Comparison of ENCODE assay signal across 8 cellular contexts in the genomic region with DNA sequence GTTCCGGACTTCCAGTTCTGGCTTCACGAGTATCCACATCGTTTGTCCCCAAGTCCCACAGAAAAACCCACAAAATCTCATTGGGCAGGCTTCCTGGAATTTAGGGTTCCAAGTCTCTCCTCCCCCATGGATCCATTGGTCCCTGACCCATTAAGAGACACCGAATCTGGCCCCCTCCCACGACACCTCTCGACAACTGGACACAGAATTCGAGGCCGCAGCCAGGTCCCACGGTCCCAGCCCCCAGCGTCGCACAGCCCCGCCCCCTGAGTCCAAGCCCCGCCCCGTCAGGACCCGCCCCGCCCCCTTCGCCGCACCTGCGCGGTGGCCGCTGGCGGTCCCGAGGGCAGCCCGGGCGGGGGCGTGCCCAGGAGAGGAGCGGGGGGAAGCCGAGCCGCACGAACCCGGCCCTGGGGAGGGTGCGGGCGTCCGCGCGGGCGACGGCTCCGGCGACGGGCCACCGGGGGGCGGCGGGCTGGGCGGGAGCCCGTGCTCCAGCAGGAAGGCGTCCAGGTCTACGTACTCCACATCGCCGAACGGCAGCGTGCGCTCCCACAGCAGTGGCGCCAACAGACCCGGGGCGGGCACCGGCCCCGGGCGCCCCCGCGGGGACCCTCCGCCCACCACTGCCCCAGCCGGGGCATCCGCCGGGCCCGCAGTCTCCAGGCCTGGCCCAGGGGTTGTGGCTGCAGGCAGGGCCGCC. TPM values are rescaled to one million over a fixed set of nuclear protein-coding genes. Genes with fewer than 3 reads are reported as not detected.
A peak's percentile ranks its signal among the peaks of the same experiment; 100 is the strongest.
DNase-seq lines count a peak whose midpoint lies in the region; ATAC-seq and TF ChIP-seq lines count a peak whose summit lies in the region.

No MANE protein-coding gene starts in this region.

- DNase-seq in COR-L47 (lab: John Stamatoyannopoulos, UW) (peak; percentile 57), HT-29 (ENCODE audit: low spot score) (peak; percentile 73), right atrium auricular region (ENCODE audit: low spot score) (no peak), retina (peak; percentile 60)
- DNase-seq in activated naive CD8-positive, alpha-beta T cell treated with anti-CD3 and anti-CD28 coated beads, Interleukin-2, amount 10 ng/mL, durations not matched to agents 7 days and 5 days = peak; percentile 87

- peaks cover 7% of the 10 kb centered on the region for H3K36me3 Mint-ChIP-seq in activated naive CD8-positive, alpha-beta T cell treated with anti-CD3 and anti-CD28 coated beads, Interleukin-2, amount 10 ng/mL, durations not matched to agents 7 days and 5 days

- TF ChIP-seq CTCF in right atrium auricular region (IDR thresholded peaks at IDR 0.05) = no peak

- peaks cover 0 to 70% of the 10 kb centered on the region in 2 donors for H3K4me1 ChIP-seq in right atrium auricular region

- peak overlapping the region; percentile 49 to 78 for H3K4me3 ChIP-seq in right atrium auricular region

- no peaks in the 10 kb centered on the region for H3K27me3 ChIP-seq in right atrium auricular region

- POLR2A ChIA-PET in activated naive CD8-positive, alpha-beta T cell treated with anti-CD3 and anti-CD28 coated beads, Interleukin-2, amount 10 ng/mL, durations not matched to agents 7 days and 5 days (lab: Charles Lee) = interaction anchor here (1.5 to 3.6 kb wide), 6 partner anchors 8 to 78 kb away, joined by 4 to 37 read pairs (median 11); partner anchors contain the start of genes CA11, RPL18 and SPHK2

- H3K27ac ChIP-seq in right atrium auricular region = peak overlapping the region; percentile 97 to 98

- H3K27ac Mint-ChIP-seq in activated naive CD8-positive, alpha-beta T cell treated with anti-CD3 and anti-CD28 coated beads, Interleukin-2, amount 10 ng/mL, durations not matched to agents 7 days and 5 days = peak overlapping the region; percentile 99

- H3K9me3 Mint-ChIP-seq in activated naive CD8-positive, alpha-beta T cell treated with anti-CD3 and anti-CD28 coated beads, Interleukin-2, amount 10 ng/mL, durations not matched to agents 7 days and 5 days = peaks cover 4% of the 10 kb centered on the region

- no peaks in the 10 kb centered on the region for H3K27me3 Mint-ChIP-seq in activated naive CD8-positive, alpha-beta T cell treated with anti-CD3 and anti-CD28 coated beads, Interleukin-2, amount 10 ng/mL, durations not matched to agents 7 days and 5 days

- H3K9me3 ChIP-seq in right atrium auricular region = no peaks in the 10 kb centered on the region

- ATAC-seq in SK-N-SH treated with all-trans-retinoic acid at 6 μM for 48 hours (peak; percentile 5), HG03378 (IDR thresholded peaks at IDR 0.05; ENCODE audit: unreplicated experiment) (no peak), GM18502 (IDR thresholded peaks at IDR 0.05; ENCODE audit: poor library complexity, unreplicated experiment) (no peak)
- ATAC-seq in activated naive CD8-positive, alpha-beta T cell treated with anti-CD3 and anti-CD28 coated beads, Interleukin-2, amount 10 ng/mL, durations not matched to agents 7 days and 5 days (ENCODE audit: low read depth) = peak; percentile 2

- H3K4me1 Mint-ChIP-seq in activated naive CD8-positive, alpha-beta T cell treated with anti-CD3 and anti-CD28 coated beads, Interleukin-2, amount 10 ng/mL, durations not matched to agents 7 days and 5 days = peaks cover 37% of the 10 kb centered on the region

- no peaks in the 10 kb centered on the region for H3K36me3 ChIP-seq in right atrium auricular region

- peak overlapping the region; percentile 92 for H3K4me3 Mint-ChIP-seq in activated naive CD8-positive, alpha-beta T cell treated with anti-CD3 and anti-CD28 coated beads, Interleukin-2, amount 10 ng/mL, durations not matched to agents 7 days and 5 days

TF ChIP-seq in SK-N-SH treated with all-trans-retinoic acid at 6 μM for 48 hours, 23 proteins besides CTCF, POLR2A, EP300 and RAD21 (continues in another document):
- TF ChIP-seq PATZ1 (CRISPR knock-in tag; IDR thresholded peaks at IDR 0.05; ENCODE audit: borderline replicate concordance) (no peak), ZNF565 (CRISPR knock-in tag; conservative IDR thresholded peaks at IDR 0.05; ENCODE audit: low read depth) (no peak), CSRNP3 (CRISPR knock-in tag; IDR thresholded peaks at IDR 0.05) (no peak), GLIS3 (CRISPR knock-in tag; IDR thresholded peaks at IDR 0.05) (no peak), TCF4 (CRISPR knock-in tag; IDR thresholded peaks at IDR 0.05; ENCODE audit: borderline replicate concordance) (no peak), TOX (CRISPR knock-in tag; IDR thresholded peaks at IDR 0.05; ENCODE audit: borderline replicate concordance) (no peak), ESRRG (CRISPR knock-in tag; IDR thresholded peaks at IDR 0.05) (no peak), PPARA (CRISPR knock-in tag; IDR thresholded peaks at IDR 0.05; ENCODE audit: borderline replicate concordance) (no peak)
- TF ChIP-seq, protein P1, sequence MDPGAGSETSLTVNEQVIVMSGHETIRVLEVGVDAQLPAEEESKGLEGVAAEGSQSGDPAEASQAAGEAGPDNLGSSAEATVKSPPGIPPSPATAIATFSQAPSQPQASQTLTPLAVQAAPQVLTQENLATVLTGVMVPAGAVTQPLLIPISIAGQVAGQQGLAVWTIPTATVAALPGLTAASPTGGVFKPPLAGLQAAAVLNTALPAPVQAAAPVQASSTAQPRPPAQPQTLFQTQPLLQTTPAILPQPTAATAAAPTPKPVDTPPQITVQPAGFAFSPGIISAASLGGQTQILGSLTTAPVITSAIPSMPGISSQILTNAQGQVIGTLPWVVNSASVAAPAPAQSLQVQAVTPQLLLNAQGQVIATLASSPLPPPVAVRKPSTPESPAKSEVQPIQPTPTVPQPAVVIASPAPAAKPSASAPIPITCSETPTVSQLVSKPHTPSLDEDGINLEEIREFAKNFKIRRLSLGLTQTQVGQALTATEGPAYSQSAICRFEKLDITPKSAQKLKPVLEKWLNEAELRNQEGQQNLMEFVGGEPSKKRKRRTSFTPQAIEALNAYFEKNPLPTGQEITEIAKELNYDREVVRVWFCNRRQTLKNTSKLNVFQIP (CRISPR knock-in tag; IDR thresholded peaks at IDR 0.05; ENCODE audit: borderline replicate concordance, low read depth) = no peak

RNA-seq across cellular contexts. Expression of gene DBP, which starts 1.8 kb away (rescaled TPM):
- total RNA-seq in HT-29 (2014; rRNA removed; shearing (Covaris generic)) = 19.4 and 27.9 TPM in 2 replicates
- 10 to 100 TPM; 34.0 to 34.8 TPM for total RNA-seq in activated naive CD8-positive, alpha-beta T cell treated with anti-CD3 and anti-CD28 coated beads, Interleukin-2, amount 10 ng/mL, durations not matched to agents 7 days and 5 days
- total RNA-seq in right atrium auricular region = 1 to 10 TPM; 2.8 to 5.9 TPM

RNA-seq across cellular contexts. Expression of gene CA11, which starts 10.6 kb away (rescaled TPM):
- 1.4 and 4.7 TPM in 2 replicates for total RNA-seq in HT-29 (2014; rRNA removed; shearing (Covaris generic))
- total RNA-seq in activated naive CD8-positive, alpha-beta T cell treated with anti-CD3 and anti-CD28 coated beads, Interleukin-2, amount 10 ng/mL, durations not matched to agents 7 days and 5 days = 10 to 100 TPM in 1 of 2 experiments, 1 to 10 TPM in 1; 9.7 to 10.4 TPM
- 10 to 100 TPM in 1 of 2 donors, 1 to 10 TPM in 1; 3.4 to 13.3 TPM for total RNA-seq in right atrium auricular region

RNA-seq across cellular contexts. Expression of gene SPHK2, which starts 16.1 kb away (rescaled TPM):
- 114 and 115 TPM in 2 replicates for total RNA-seq in HT-29 (2014; rRNA removed; shearing (Covaris generic))
- total RNA-seq in activated naive CD8-positive, alpha-beta T cell treated with anti-CD3 and anti-CD28 coated beads, Interleukin-2, amount 10 ng/mL, durations not matched to agents 7 days and 5 days = 10 to 100 TPM; 31.4 to 31.8 TPM
- 1 to 10 TPM; 6.2 to 8.0 TPM for total RNA-seq in right atrium auricular region

RNA-seq across cellular contexts. Expression of gene RPL18, which starts 16.4 kb away (rescaled TPM):
- 6,271 and 6,382 TPM in 2 replicates for total RNA-seq in HT-29 (2014; rRNA removed; shearing (Covaris generic))
- 1,000 to 10,000 TPM; 1,565 to 1,587 TPM for total RNA-seq in activated naive CD8-positive, alpha-beta T cell treated with anti-CD3 and anti-CD28 coated beads, Interleukin-2, amount 10 ng/mL, durations not matched to agents 7 days and 5 days
- 1,000 to 10,000 TPM in 1 of 2 donors, 100 to 1,000 TPM in 1; 846 to 1,334 TPM for total RNA-seq in right atrium auricular region

RNA-seq across cellular contexts. Expression of gene FAM83E, which starts 20.5 kb away (rescaled TPM):
- total RNA-seq in HT-29 (2014; rRNA removed; shearing (Covaris generic)) = 15.9 and 18.5 TPM in 2 replicates
- 1 to 10 TPM; 2.7 to 3.6 TPM for total RNA-seq in activated naive CD8-positive, alpha-beta T cell treated with anti-CD3 and anti-CD28 coated beads, Interleukin-2, amount 10 ng/mL, durations not matched to agents 7 days and 5 days
- not detected for total RNA-seq in right atrium auricular region

Comparison
In these comparisons a context has a peak if more than half of its experiments do, and no peak if none do; other contexts are left out.
1. ATAC-seq: peak in SK-N-SH treated with all-trans-retinoic acid at 6 μM for 48 hours (single experiment) and activated naive CD8-positive, alpha-beta T cell treated with anti-CD3 and anti-CD28 coated beads, Interleukin-2, amount 10 ng/mL, durations not matched to agents 7 days and 5 days (single experiment); none in HG03378 (single experiment) and GM18502 (single experiment).